11 cellular contexts compared by ENCODE assay signal in the genomic region with DNA sequence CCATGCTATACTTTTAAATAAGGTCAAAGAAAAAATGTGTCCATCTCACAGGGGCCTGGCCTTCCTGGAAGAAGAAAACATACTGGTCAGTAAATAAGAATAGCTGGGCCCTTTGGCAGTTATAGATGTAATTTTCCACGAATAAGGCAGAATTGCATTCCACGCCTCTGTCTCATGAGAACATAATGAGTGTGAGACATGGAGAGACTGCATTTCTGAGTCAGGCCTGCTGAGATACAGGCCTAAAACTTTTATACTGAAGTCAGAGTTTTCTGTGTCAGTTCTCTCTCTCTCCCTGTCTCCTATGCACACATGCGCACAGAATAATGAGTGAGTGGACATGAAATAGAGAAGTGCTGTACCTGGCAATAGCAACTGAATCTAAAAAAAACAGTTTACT. TPM values are rescaled to one million over a fixed set of nuclear protein-coding genes. Genes with fewer than 3 reads are reported as not detected.
DNase-seq lines count a peak whose midpoint lies in the region; ATAC-seq and TF ChIP-seq lines count a peak whose summit lies in the region.
"Had no signal": no experiment of that assay in that cellular context is flagged by ENCODE, and none has a peak within 500 bp of the region (broad histone marks: within the 10 kb centered on the region; RNA-seq: fewer than 3 reads in every experiment).

No MANE protein-coding gene starts in this region.

- H3K4me3 ChIP-seq in fibroblast of pulmonary artery (replicated peaks; ENCODE audit: low read depth, low read length) = no peak overlapping the region
- H3K4me3 ChIP-seq in parathyroid adenoma (ENCODE audit: low read depth, low read length) = no peak overlapping the region

- peaks cover 9% of the 10 kb centered on the region for H3K4me1 ChIP-seq in parathyroid adenoma

- H3K36me3 ChIP-seq in parathyroid adenoma (ENCODE audit: control insufficient read depth, insufficient read depth, low read length) = no peaks in the 10 kb centered on the region

- H3K27ac ChIP-seq in parathyroid adenoma = peak overlapping the region; percentile 11

- TF ChIP-seq CTCF in fibroblast of pulmonary artery (IDR thresholded peaks at IDR 0.05; ENCODE audit: low read length, missing control alignments) (no peak), parathyroid adenoma (IDR thresholded peaks at IDR 0.05) (no peak)

- ATAC-seq in HG02885 (IDR thresholded peaks at IDR 0.05; ENCODE audit: poor library complexity, unreplicated experiment) = no peak
- ATAC-seq in GM21447 (IDR thresholded peaks at IDR 0.05; ENCODE audit: unreplicated experiment) = no peak

- H3K27me3 ChIP-seq in parathyroid adenoma (ENCODE audit: control insufficient read depth, insufficient read depth, low read length) = no peaks in the 10 kb centered on the region

- H3K9ac ChIP-seq in parathyroid adenoma = no peak overlapping the region

- H3K79me2 ChIP-seq in parathyroid adenoma = no peaks in the 10 kb centered on the region

- no peak overlapping the region for H3K4me2 ChIP-seq in parathyroid adenoma (ENCODE audit: low read length)

- peak overlapping the region; percentile 15 for H2AFZ ChIP-seq in parathyroid adenoma

- DNase-seq in AG08395 (ENCODE audit: low spot score) (peak; percentile 91), RPMI7951 (ENCODE audit: low read depth) (peak; percentile 85), fibroblast of pulmonary artery (ENCODE audit: low read depth) (peak; percentile 85), NCI-H187 treated with DMSO at 0.1 percent for 48 hours (lab: John Stamatoyannopoulos, UW) (no peak), NCI-H1092 (lab: John Stamatoyannopoulos, UW) (no peak)
- DNase-seq: activated T-cell treated with anti-CD3 and anti-CD28 coated beads, Interleukin-2, amount 50 U/mL, for 24 hours; CD4-positive, CD25-positive, alpha-beta regulatory T cell; dermis blood vessel endothelial cell had no signal

- H3K9me3 ChIP-seq in parathyroid adenoma (ENCODE audit: control insufficient read depth, low read length) = no peaks in the 10 kb centered on the region

RNA-seq across cellular contexts. Expression of gene IL1R1, which starts 20.4 kb away (rescaled TPM):
- total RNA-seq in RPMI7951 (2014; rRNA removed; shearing (Covaris generic)) = 19.7 and 27.2 TPM in 2 replicates

Comparison
In these comparisons a context has a peak if more than half of its experiments do, and no peak if none do; other contexts are left out.
1. DNase-seq: peak in AG08395 (single experiment), RPMI7951 (single experiment) and fibroblast of pulmonary artery (single experiment); none in NCI-H187 treated with DMSO at 0.1 percent for 48 hours (single experiment) and NCI-H1092 (single experiment).